Comparison of ENCODE assay signal across 18 cellular contexts in genomic region chr1:209552406-209553264, GRCh38. TPM values are rescaled to one million over a fixed set of nuclear protein-coding genes. Genes with fewer than 3 reads are reported as not detected.
DNase-seq lines count a peak whose midpoint lies in the region; ATAC-seq and TF ChIP-seq lines count a peak whose summit lies in the region.
"Had no signal": no experiment of that assay in that cellular context is flagged by ENCODE, and none has a peak within 500 bp of the region (broad histone marks: within the 10 kb centered on the region; RNA-seq: fewer than 3 reads in every experiment).

No MANE protein-coding gene starts in this region.

- H3K9me3 ChIP-seq in Caco-2, result no peaks in the 10 kb centered on the region

- no peak for ATAC-seq in HG03521 (IDR thresholded peaks at IDR 0.05; ENCODE audit: unreplicated experiment)
- ATAC-seq: PC-3 had no signal

- no TSS peak for BruUV-seq in Caco-2 (replicated peaks; lab: Mats Ljungman, UMichigan)

- no peaks in the 10 kb centered on the region for H3K36me3 Mint-ChIP-seq in Caco-2 (ENCODE audit: insufficient read depth, unreplicated experiment)

- peaks cover 10% of the 10 kb centered on the region for H3K4me1 ChIP-seq in Caco-2

- TF ChIP-seq CTCF in Caco-2 (IDR thresholded peaks at IDR 0.05; ENCODE audit: insufficient read depth in 1 of 2, low read depth in 1 of 2, low read length in 1 of 2, severe bottlenecking in 1 of 2, unreplicated experiment in 1 of 2), result no peak

- no peaks in the 10 kb centered on the region for H3K27me3 Mint-ChIP-seq in Caco-2 (ENCODE audit: insufficient read depth, unreplicated experiment)

- CTCF ChIA-PET in Caco-2 (lab: Charles Lee), result no interaction called here

- no peaks in the 10 kb centered on the region for H3K9me3 Mint-ChIP-seq in Caco-2 (ENCODE audit: unreplicated experiment)

- in situ Hi-C loops in G401 (cut with HindIII; ENCODE audit: low sequenced_read_pairs), result no loop called here

- intact Hi-C loops in Caco-2 (cut with micrococcal nuclease; ENCODE audit: unreplicated experiment), result no loop called here

- no peaks in the 10 kb centered on the region for H3K4me1 Mint-ChIP-seq in Caco-2 (ENCODE audit: low read depth, unreplicated experiment)

- H3K27ac Mint-ChIP-seq in Caco-2 (ENCODE audit: unreplicated experiment), result no peak overlapping the region

- no peaks in the 10 kb centered on the region for H3K27me3 ChIP-seq in Caco-2 (replicated peaks; ENCODE audit: control insufficient read depth, insufficient read depth, low read length)

- DNase-seq in G401 (ENCODE audit: low spot score) (peak; percentile 80), NCI-H2171 (lab: John Stamatoyannopoulos, UW) (peak; percentile 25), cerebellum (ENCODE audit: low spot score) (peak; percentile 66), myocyte (ENCODE audit: low read depth) (peak; percentile 16), amygdala (lab: John Stamatoyannopoulos, UW) (no peak), Caco-2 (no peak), epidermal melanocyte (ENCODE audit: insufficient read length, low spot score) (no peak)
- DNase-seq: ACHN, AML-193, COR-L47, DMS53, HCEC 1CT, MV-4-11, NCI-H1417 treated with DMSO at 0.1 percent for 48 hours, NCI-H2029 treated with DMSO at 0.1 percent for 48 hours, NCI-H524 treated with DMSO at 0.1 percent for 48 hours, PC-3 had no signal

- H3K4me3 ChIP-seq in Caco-2 (ENCODE audit: low read depth, low read length), result no peak overlapping the region

- POLR2A ChIA-PET in Caco-2 (lab: Charles Lee), result no interaction called here

- no peaks in the 10 kb centered on the region for H3K36me3 ChIP-seq in Caco-2 (ENCODE audit: control insufficient read depth, insufficient read depth, low read length)

- H3K4me3 Mint-ChIP-seq in Caco-2 (ENCODE audit: unreplicated experiment), result no peak overlapping the region

RNA-seq across cellular contexts. Expression of gene CAMK1G, which starts 30.9 kb away (rescaled TPM):
- total RNA-seq in G401 (2014; rRNA removed; shearing (Covaris generic)), result 1.5 and 2.3 TPM in 2 replicates
- total RNA-seq in cerebellum (1.8 TPM), myocyte (not detected in 2 replicates), Caco-2 (2022) (not detected in 2 replicates)
- polyA plus RNA-seq in myocyte (2012), result not detected
- total RNA-seq: PC-3 had no signal

Comparison
In these comparisons a context has a peak if more than half of its experiments do, and no peak if none do; other contexts are left out.
1. DNase-seq: peak in G401 (single experiment), NCI-H2171 (single experiment), cerebellum (single experiment) and myocyte (single experiment); none in amygdala (0 of 56), Caco-2 (0 of 2) and epidermal melanocyte (single experiment).